Comparison of ENCODE assay signal across 23 cellular contexts in the genomic region with DNA sequence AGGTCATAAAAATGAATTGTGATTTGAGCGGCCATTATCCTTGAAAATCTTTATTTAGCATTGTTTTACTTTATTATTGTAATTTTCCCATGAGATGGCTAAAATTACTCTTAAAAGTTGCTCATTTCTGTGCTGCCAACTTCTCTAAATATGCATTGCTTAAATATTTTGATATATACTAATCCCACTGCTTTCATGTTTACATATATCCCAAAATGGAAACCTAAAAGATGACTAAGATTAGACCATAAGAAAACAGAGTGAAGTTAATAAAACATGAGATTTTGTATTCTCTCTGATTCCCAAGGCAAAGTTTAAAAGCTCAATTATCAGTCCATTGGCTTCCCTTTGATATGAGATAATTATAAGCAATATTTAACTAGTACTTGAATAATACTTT.
DNase-seq lines count a peak whose midpoint lies in the region; ATAC-seq and TF ChIP-seq lines count a peak whose summit lies in the region.
"Had no signal": no experiment of that assay in that cellular context is flagged by ENCODE, and none has a peak within 500 bp of the region (broad histone marks: within the 10 kb centered on the region; RNA-seq: fewer than 3 reads in every experiment).

No MANE protein-coding gene starts in this region.

- H3K14ac ChIP-seq in IMR-90 (replicated peaks; ENCODE audit: low read depth, low read length) (peak overlapping the region; percentile 87; the same call in 1 of the 2 replicates), neuronal stem cell (ENCODE audit: low read length) (no peak overlapping the region)

- H3K56ac ChIP-seq in IMR-90 (ENCODE audit: extremely low read depth, insufficient read depth, low read length), result no peak overlapping the region

- H4K8ac ChIP-seq in IMR-90 (ENCODE audit: low read depth in 2 of 2, low read length in 2 of 2) (no peak overlapping the region; a peak in 1 of 4 replicates), neuronal stem cell (ENCODE audit: low read depth, low read length) (no peak overlapping the region)

- no peak overlapping the region for H4K91ac ChIP-seq in IMR-90 (ENCODE audit: insufficient read depth, low read depth, low read length)
- no peak overlapping the region for H4K91ac ChIP-seq in neuronal stem cell (ENCODE audit: low read depth, low read length, poor library complexity)

- no peak overlapping the region for H2AK9ac ChIP-seq in IMR-90 (replicated peaks; ENCODE audit: low read depth, low read length, poor library complexity)

- H4K20me1 ChIP-seq in IMR-90 (ENCODE audit: insufficient read depth, low read length), result no peaks in the 10 kb centered on the region
- H4K20me1 ChIP-seq in osteoblast (ENCODE audit: insufficient read depth, low read length), result no peaks in the 10 kb centered on the region

- POLR2A ChIA-PET in IMR-90 (lab: Charles Lee; ENCODE audit: unreplicated experiment), result no interaction called here

- H3K18ac ChIP-seq in IMR-90 (ENCODE audit: low read depth, low read length) (no peak overlapping the region), neuronal stem cell (ENCODE audit: low read length) (no peak overlapping the region)

- no peak overlapping the region for H3K27ac Mint-ChIP-seq in activated T-helper 17 cell treated with anti-CD3 and anti-CD28 coated beads, Interleukin-2, amount 50 U/mL, for 72 hours

- no peak overlapping the region for H3K9ac ChIP-seq in IMR-90 (ENCODE audit: low read depth, low read length)
- H3K9ac ChIP-seq in neuronal stem cell (ENCODE audit: low read depth, low read length, poor library complexity), result no peak overlapping the region

- H3K4me1 Mint-ChIP-seq in activated T-helper 17 cell treated with anti-CD3 and anti-CD28 coated beads, Interleukin-2, amount 50 U/mL, for 72 hours, result no peaks in the 10 kb centered on the region

- no TSS peak for BruUV-seq in IMR-90 (replicated peaks; lab: Mats Ljungman, UMichigan)

- no peaks in the 10 kb centered on the region for H3K79me2 ChIP-seq in osteoblast (ENCODE audit: insufficient read depth, low read length)

- CTCF ChIA-PET in IMR-90 (lab: Yijun Ruan, JAX), result no interaction called here

- no CpG with 5 or more reads among the region's 1 CpG for WGBS in IMR-90 (ENCODE audit: extremely low coverage in 2 of 2, insufficient read length in 1 of 2), 2 experiments
- WGBS in neuronal stem cell (ENCODE audit: extremely low coverage in 2 of 2, insufficient read length in 2 of 2, insufficient replicate concordance in 1 of 2), 2 donors, result no CpG with 5 or more reads among the region's 1 CpG

- H3K4me2 ChIP-seq in IMR-90 (ENCODE audit: low read depth, low read length) (peak overlapping the region; percentile 26; the same call in 1 of the 2 replicates), osteoblast (ENCODE audit: insufficient read depth, low read length) (no peak overlapping the region), neuronal stem cell (ENCODE audit: insufficient read depth, low read length, poor library complexity, severe bottlenecking) (no peak overlapping the region)
- H3K4me2 ChIP-seq: PC-9 had no signal

- peak overlapping the region; percentile 94; the same call in 1 of the 2 replicates for H3K4ac ChIP-seq in IMR-90 (ENCODE audit: low read depth, low read length)
- no peak overlapping the region for H3K4ac ChIP-seq in neuronal stem cell (ENCODE audit: low read length)

- no peak for TF ChIP-seq POLR2A in IMR-90 (IDR thresholded peaks at IDR 0.05; ENCODE audit: low read depth, low read length)

- DNase-seq in EL (peak; percentile 29), IMR-90 (peak; percentile 65), fibroblast of gingiva (ENCODE audit: low read depth) (peak; percentile 1), osteoblast (ENCODE audit: insufficient read length, low spot score, missing footprints) (no peak), left cardiac atrium (no peak), HPDE6-E6E7 (ENCODE audit: extremely low spot score) (no peak), neuronal stem cell (ENCODE audit: low spot score) (no peak)
- DNase-seq: GDM1; Karpas-422; MV-4-11; NCI-H1105; NCI-H146; NCI-H1930; NCI-H446 treated with DMSO at 0.1 percent for 48 hours; NCI-H526; NCI-H82; NK-92 treated with Interleukin-12 subunit alpha and Interleukin-12 subunit beta, amount 100 ng/mL, for 24 hours; PC-9; SJCRH30 had no signal

- in situ Hi-C loops in IMR-90 (cut with MboI; ENCODE audit: low sequenced_read_pairs), result no loop called here

- H2BK120ac ChIP-seq in IMR-90 (ENCODE audit: low read depth, low read length) (peak overlapping the region; percentile 99; the same call in 1 of the 2 replicates), neuronal stem cell (ENCODE audit: low read depth, low read length) (no peak overlapping the region)

- no peaks in the 10 kb centered on the region for H3K27me3 ChIP-seq in IMR-90 (ENCODE audit: control insufficient read depth, insufficient read depth, low read length)
- no peaks in the 10 kb centered on the region for H3K27me3 ChIP-seq in osteoblast (ENCODE audit: insufficient read depth, low read length)
- H3K27me3 ChIP-seq in neuronal stem cell (ENCODE audit: control insufficient read depth in 3 of 3, insufficient read depth in 3 of 3, low read depth in 1 of 3, low read length in 3 of 3), result no peaks in the 10 kb centered on the region
- H3K27me3 ChIP-seq: SJCRH30 had no signal

- H2AK5ac ChIP-seq in IMR-90 (ENCODE audit: low read depth, low read length) (no peak overlapping the region), neuronal stem cell (ENCODE audit: low read depth, low read length) (no peak overlapping the region)

- H3K36me3 Mint-ChIP-seq in activated T-helper 17 cell treated with anti-CD3 and anti-CD28 coated beads, Interleukin-2, amount 50 U/mL, for 72 hours (ENCODE audit: low read depth), result no peaks in the 10 kb centered on the region

- H4K5ac ChIP-seq in IMR-90 (ENCODE audit: low read depth, low read length), result no peak overlapping the region

- H3K4me3 ChIP-seq in IMR-90 (ENCODE audit: insufficient read depth, low read depth, low read length) (no peak overlapping the region), osteoblast (ENCODE audit: insufficient read depth, low read length) (no peak overlapping the region), neuronal stem cell (ENCODE audit: low read length in 2 of 2) (no peak overlapping the region)
- H3K4me3 ChIP-seq: GM12878, PC-9, SJCRH30 had no signal

- TF ChIP-seq CTCF in IMR-90 (conservative IDR thresholded peaks at IDR 0.05; ENCODE audit: low read depth, low read length), result no peak
- TF ChIP-seq CTCF in osteoblast (IDR thresholded peaks at IDR 0.05; ENCODE audit: extremely low read depth, low read depth, low read length), result no peak

- H3K23ac ChIP-seq in IMR-90 (ENCODE audit: low read depth, low read length) (no peak overlapping the region), neuronal stem cell (ENCODE audit: low read depth, low read length, poor library complexity) (no peak overlapping the region)

- H2BK15ac ChIP-seq in IMR-90 (ENCODE audit: low read depth, low read length) (peak overlapping the region; percentile 47; the same call in 1 of the 3 replicates), neuronal stem cell (ENCODE audit: low read length) (no peak overlapping the region)

- H3K36me3 ChIP-seq in IMR-90 (ENCODE audit: control insufficient read depth, insufficient read depth, low read length), result no peaks in the 10 kb centered on the region
- H3K36me3 ChIP-seq in osteoblast (ENCODE audit: insufficient read depth, low read length), result no peaks in the 10 kb centered on the region
- no peaks in the 10 kb centered on the region for H3K36me3 ChIP-seq in neuronal stem cell (replicated peaks in 1 of 2; ENCODE audit: control insufficient read depth in 2 of 2, insufficient read depth in 2 of 2, low read length in 2 of 2)
- H3K36me3 ChIP-seq: SJCRH30 had no signal

- dilution Hi-C loops in IMR-90 (cut with HindIII; ENCODE audit: low sequenced_read_pairs, unreplicated experiment), result no loop called here

- H3K9me3 ChIP-seq in IMR-90 (ENCODE audit: control insufficient read depth, insufficient read depth, low read length) (no peaks in the 10 kb centered on the region; the same call in 1 of the 2 replicates), osteoblast (ENCODE audit: low read depth, low read length) (no peaks in the 10 kb centered on the region), neuronal stem cell (replicated peaks in 1 of 2; ENCODE audit: control insufficient read depth in 2 of 2, insufficient read depth in 1 of 2, low read depth in 1 of 2, low read length in 2 of 2) (no peaks in the 10 kb centered on the region)
- H3K9me3 ChIP-seq: SJCRH30 had no signal

- H3K27ac ChIP-seq in IMR-90 (ENCODE audit: insufficient read depth, low read length) (0 out of 2 replicates have a peak overlapping the region, but pooled peaks have one; percentile 29), osteoblast (ENCODE audit: low read depth, low read length) (peak overlapping the region; percentile 83), neuronal stem cell (replicated peaks; ENCODE audit: low read length) (no peak overlapping the region)
- H3K27ac ChIP-seq: HL-60, PC-9, SJCRH30 had no signal

- H2AFZ ChIP-seq in IMR-90 (replicated peaks; ENCODE audit: low read length, poor library complexity) (no peak overlapping the region), osteoblast (ENCODE audit: low read length) (no peak overlapping the region), neuronal stem cell (ENCODE audit: low read length) (no peak overlapping the region)
- H2AFZ ChIP-seq: PC-9 had no signal

- no peak overlapping the region for H3K4me3 Mint-ChIP-seq in activated T-helper 17 cell treated with anti-CD3 and anti-CD28 coated beads, Interleukin-2, amount 50 U/mL, for 72 hours

- no peaks in the 10 kb centered on the region for H3K9me3 Mint-ChIP-seq in activated T-helper 17 cell treated with anti-CD3 and anti-CD28 coated beads, Interleukin-2, amount 50 U/mL, for 72 hours

- intact Hi-C loops in IMR-90 (cut with micrococcal nuclease), result no loop called here
- intact Hi-C loops in left cardiac atrium (cut with DNase I), result no loop called here

- H2BK5ac ChIP-seq in IMR-90 (ENCODE audit: low read depth, low read length, poor library complexity, severe bottlenecking) (peak overlapping the region; percentile 84), neuronal stem cell (ENCODE audit: low read length) (no peak overlapping the region)

- ATAC-seq in IMR-90 (ENCODE audit: low read depth) (peak; percentile 70), left cardiac atrium (no peak)
- no peak for ATAC-seq in activated T-helper 17 cell treated with anti-CD3 and anti-CD28 coated beads, Interleukin-2, amount 50 U/mL, for 72 hours (replicated peaks)
- ATAC-seq: GM12878, Right ventricle myocardium inferior had no signal

- H3K27me3 Mint-ChIP-seq in activated T-helper 17 cell treated with anti-CD3 and anti-CD28 coated beads, Interleukin-2, amount 50 U/mL, for 72 hours, result peaks cover 12% of the 10 kb centered on the region

- H3K9me1 ChIP-seq in IMR-90 (ENCODE audit: insufficient read depth, low read length), result peaks cover 2% of the 10 kb centered on the region; the same call in 1 of the 2 replicates

- TF ChIP-seq RAD21 in IMR-90 (IDR thresholded peaks at IDR 0.05; ENCODE audit: low read length), result no peak

- H3K79me1 ChIP-seq in IMR-90 (ENCODE audit: low read depth in 1 of 2, low read length in 2 of 2), result no peaks in the 10 kb centered on the region
- H3K79me1 ChIP-seq in neuronal stem cell (ENCODE audit: low read depth, low read length), result no peaks in the 10 kb centered on the region

- H2BK20ac ChIP-seq in IMR-90 (ENCODE audit: low read depth, low read length), result peak overlapping the region; percentile 97; the same call in 1 of the 2 replicates

- no peak overlapping the region for H2BK12ac ChIP-seq in neuronal stem cell (ENCODE audit: low read length)

- peaks cover 9% of the 10 kb centered on the region; the same call in 1 of the 2 replicates for H3K4me1 ChIP-seq in IMR-90 (ENCODE audit: control insufficient read depth, insufficient read depth, low read length)
- peaks cover 31% of the 10 kb centered on the region for H3K4me1 ChIP-seq in osteoblast (ENCODE audit: insufficient read depth, low read length)
- no peaks in the 10 kb centered on the region for H3K4me1 ChIP-seq in neuronal stem cell (ENCODE audit: control insufficient read depth in 2 of 2, insufficient read depth in 1 of 2, low read depth in 1 of 2, low read length in 2 of 2)
- H3K4me1 ChIP-seq: SJCRH30 had no signal

Comparison
In these comparisons a context has a peak if more than half of its experiments do, and no peak if none do; other contexts are left out.
1. DNase-seq: peak in EL (single experiment), IMR-90 (single experiment) and fibroblast of gingiva (single experiment); none in osteoblast (single experiment), left cardiac atrium (single experiment), HPDE6-E6E7 (single experiment) and neuronal stem cell (single experiment).